11 cellular contexts compared by ENCODE assay signal in genomic region chr7:47572939-47573757, GRCh38. TPM values are rescaled to one million over a fixed set of nuclear protein-coding genes. Genes with fewer than 3 reads are reported as not detected.
DNase-seq lines count a peak whose midpoint lies in the region; ATAC-seq, FAIRE-seq and TF ChIP-seq lines count a peak whose summit lies in the region.
"Had no signal": no experiment of that assay in that cellular context is flagged by ENCODE, and none has a peak within 500 bp of the region (broad histone marks: within the 10 kb centered on the region; RNA-seq: fewer than 3 reads in every experiment).

No MANE protein-coding gene starts in this region.

- TF ChIP-seq EP300 in HepG2 (IDR thresholded peaks at IDR 0.05; ENCODE audit: low read depth in 2 of 2, low read length in 2 of 2) (no peak), HepG2 (CRISPR knock-in tag; IDR thresholded peaks at IDR 0.05; ENCODE audit: borderline replicate concordance) (no peak)

- CTCF ChIA-PET in HepG2 (lab: Yijun Ruan, JAX; ENCODE audit: low intra/inter-chr PET ratio, low total read pairs): no interaction called here

- peak overlapping the region; percentile 80 for H3K27ac Mint-ChIP-seq in astrocyte (ENCODE audit: unreplicated experiment)
- H3K27ac Mint-ChIP-seq in effector memory CD8-positive, alpha-beta T cell: no peak overlapping the region

- FAIRE-seq in astrocyte (lab: Jason Lieb, UNC): no peak
- no peak for FAIRE-seq in HepG2 (lab: Jason Lieb, UNC)
- no peak for FAIRE-seq in small intestine (lab: Jason Lieb, UNC)

- POLR2A ChIA-PET in HepG2 (lab: Yijun Ruan, JAX): no interaction called here

- H4K20me1 ChIP-seq in astrocyte (ENCODE audit: insufficient read depth, low read length) (no peaks in the 10 kb centered on the region), HepG2 (ENCODE audit: insufficient read depth, low read length) (peaks cover 13% of the 10 kb centered on the region)

- whole genome bisulfite sequencing in HepG2 (ENCODE audit: low lambda C conversion rate): 46% methylated on average over 18 of the region's 19 CpGs
- 50 to 77% (median 56%) methylated on average over 19 of the region's 19 CpGs for WGBS in small intestine, 3 donors

- H3K36me3 Mint-ChIP-seq in astrocyte (ENCODE audit: low read depth, unreplicated experiment): peaks cover 3% of the 10 kb centered on the region
- H3K36me3 Mint-ChIP-seq in effector memory CD8-positive, alpha-beta T cell (ENCODE audit: insufficient read depth): no peaks in the 10 kb centered on the region

- intact Hi-C loops in HepG2 (cut with micrococcal nuclease; ENCODE audit: unreplicated experiment): loop anchor here (5.0 kb wide), 1 partner anchor 159 kb away; no protein-coding TSS in a partner anchor

- no peak for TF ChIP-seq RAD21 in HepG2 (CRISPR knock-in tag; IDR thresholded peaks at IDR 0.05)

- H3K9me3 Mint-ChIP-seq in astrocyte (ENCODE audit: unreplicated experiment): peaks cover 2% of the 10 kb centered on the region
- peaks cover 0 to 7% of the 10 kb centered on the region in 2 donors for H3K9me3 Mint-ChIP-seq in effector memory CD8-positive, alpha-beta T cell
- H3K9me3 Mint-ChIP-seq: stimulated activated naive B cell treated with anti-CD40 and anti-IgM and Interleukin-4, amounts not matched to agents 10 μg/mL and 1 μg/mL and 100 μg/mL, for 72 hours had no signal

- no peak overlapping the region for H3K4me3 ChIP-seq in H7 (ENCODE audit: insufficient read depth, low read depth, low read length)
- no peak overlapping the region for H3K4me3 ChIP-seq in astrocyte (ENCODE audit: insufficient read depth, low read depth, low read length)
- H3K4me3 ChIP-seq in HepG2 (replicated peaks in 1 of 3; ENCODE audit: insufficient read depth in 1 of 3, low read depth in 2 of 3, low read length in 3 of 3): peak overlapping the region in 1 of 3 experiments; percentile 65; a peak in 2 of 6 replicates
- no peak overlapping the region for H3K4me3 ChIP-seq in small intestine (ENCODE audit: low read depth in 1 of 2, low read length in 2 of 2)

- H3K4me2 ChIP-seq in astrocyte (ENCODE audit: low read length) (peak overlapping the region; percentile 50), HepG2 (ENCODE audit: low read depth, low read length) (peak overlapping the region; percentile 83)

- peak overlapping the region; percentile 79 for H3K27ac ChIP-seq in astrocyte (ENCODE audit: low read depth, low read length)
- H3K27ac ChIP-seq in HepG2 (ENCODE audit: extremely low read length, insufficient read depth, low read length): peak overlapping the region; percentile 80
- peak overlapping the region in 1 of 2 donors; percentile 81 for H3K27ac ChIP-seq in small intestine (ENCODE audit: low read depth in 1 of 2, low read length in 1 of 2)

- no peaks in the 10 kb centered on the region for H3K27me3 Mint-ChIP-seq in astrocyte (ENCODE audit: low read depth, unreplicated experiment)
- H3K27me3 Mint-ChIP-seq in effector memory CD8-positive, alpha-beta T cell: peaks cover 0 to 8% of the 10 kb centered on the region in 2 donors
- H3K27me3 Mint-ChIP-seq: stimulated activated naive B cell treated with anti-CD40 and anti-IgM and Interleukin-4, amounts not matched to agents 10 μg/mL and 1 μg/mL and 100 μg/mL, for 72 hours had no signal

- H3K4me1 Mint-ChIP-seq in astrocyte (ENCODE audit: low read depth, unreplicated experiment): peaks cover 44% of the 10 kb centered on the region
- H3K4me1 Mint-ChIP-seq in effector memory CD8-positive, alpha-beta T cell (ENCODE audit: low read depth in 2 of 2): no peaks in the 10 kb centered on the region

- no TSS peak for BruUV-seq in HepG2 (replicated peaks; lab: Mats Ljungman, UMichigan)

- H3K27me3 ChIP-seq in H7 (ENCODE audit: control insufficient read depth, insufficient read depth, low read length) (no peaks in the 10 kb centered on the region), astrocyte (ENCODE audit: insufficient read depth, low read length) (no peaks in the 10 kb centered on the region), HepG2 (ENCODE audit: control insufficient read depth in 1 of 2, insufficient read depth in 2 of 2, low read length in 2 of 2) (no peaks in the 10 kb centered on the region), small intestine (ENCODE audit: control insufficient read depth in 2 of 2, insufficient read depth in 2 of 2, low read length in 2 of 2) (no peaks in the 10 kb centered on the region)

- H2AFZ ChIP-seq in astrocyte (ENCODE audit: low read depth, low read length) (no peak overlapping the region), HepG2 (ENCODE audit: low read length) (no peak overlapping the region)

- DNase-seq in H7 (peak; percentile 88), astrocyte (ENCODE audit: low read depth) (no peak), HepG2 (ENCODE audit: low spot score) (peak; percentile 45), small intestine (peak; percentile 51), NCI-H1092 treated with DMSO at 0.1 percent for 48 hours (lab: John Stamatoyannopoulos, UW) (no peak)
- DNase-seq in activated CD4-positive, alpha-beta T cell treated with anti-CD3 and anti-CD28 coated beads, Interleukin-2, amount 50 U/mL, for 48 hours: no peak
- DNase-seq in effector memory CD8-positive, alpha-beta T cell: no peak
- DNase-seq: NCI-H2171 treated with DMSO at 0.1 percent for 48 hours; SIG-M5; stimulated activated naive B cell treated with anti-CD40 and anti-IgM and Interleukin-4, amounts not matched to agents 10 μg/mL and 1 μg/mL and 100 μg/mL, for 72 hours had no signal

- peak overlapping the region; percentile 3 for H3K4me3 Mint-ChIP-seq in astrocyte (ENCODE audit: unreplicated experiment)
- H3K4me3 Mint-ChIP-seq in effector memory CD8-positive, alpha-beta T cell: no peak overlapping the region

- no peak for TF ChIP-seq POLR2A in HepG2 (IDR thresholded peaks at IDR 0.05; ENCODE audit: insufficient read depth in 1 of 2, low read depth in 2 of 2, low read length in 2 of 2)

- peaks cover 68% of the 10 kb centered on the region for H3K4me1 ChIP-seq in astrocyte (ENCODE audit: insufficient read depth, low read length)
- H3K4me1 ChIP-seq in HepG2 (ENCODE audit: insufficient read depth, low read length): peaks cover 84% of the 10 kb centered on the region
- peaks cover 9 to 33% of the 10 kb centered on the region in 2 donors for H3K4me1 ChIP-seq in small intestine (ENCODE audit: control insufficient read depth in 2 of 2, insufficient read depth in 1 of 2, low read depth in 1 of 2, low read length in 1 of 2)

- H3K9ac ChIP-seq in astrocyte (ENCODE audit: low read length) (peak overlapping the region; percentile 54), HepG2 (ENCODE audit: insufficient read depth, low read depth, low read length) (peak overlapping the region; percentile 51)

- TF ChIP-seq CTCF in astrocyte (IDR thresholded peaks at IDR 0.05; ENCODE audit: insufficient read depth, low read depth, low read length) (no peak), HepG2 (CRISPR knock-in tag; IDR thresholded peaks at IDR 0.05) (no peak)

- no peaks in the 10 kb centered on the region for H3K9me3 ChIP-seq in astrocyte (ENCODE audit: insufficient read depth, low read depth, low read length)
- no peaks in the 10 kb centered on the region for H3K9me3 ChIP-seq in HepG2 (ENCODE audit: low read length)
- H3K9me3 ChIP-seq in small intestine (ENCODE audit: control insufficient read depth, low read depth): peaks cover 2% of the 10 kb centered on the region

- in situ Hi-C loops in HepG2 (cut with HindIII; ENCODE audit: extremely low pct_ligation_motif_present, low pct_unique_long_range_greater_than_20kb): no loop called here

- H3K36me3 ChIP-seq in H7 (replicated peaks; ENCODE audit: control insufficient read depth, insufficient read depth, low read length) (no peaks in the 10 kb centered on the region), astrocyte (ENCODE audit: insufficient read depth, low read length) (no peaks in the 10 kb centered on the region), HepG2 (replicated peaks in 1 of 2; ENCODE audit: control insufficient read depth in 1 of 2, insufficient read depth in 2 of 2, low read length in 2 of 2) (peaks cover 6 to 17% of the 10 kb centered on the region in 2 experiments; a peak in 4 of 5 replicates), small intestine (ENCODE audit: control insufficient read depth in 2 of 2, insufficient read depth in 2 of 2, low read length in 2 of 2) (no peaks in the 10 kb centered on the region)

- ATAC-seq in HepG2 (no peak), GM21390 (IDR thresholded peaks at IDR 0.05; ENCODE audit: unreplicated experiment) (no peak)
- ATAC-seq in effector memory CD8-positive, alpha-beta T cell (replicated peaks): no peak
- ATAC-seq: stimulated activated naive B cell treated with anti-CD40 and anti-IgM and Interleukin-4, amounts not matched to agents 10 μg/mL and 1 μg/mL and 100 μg/mL, for 72 hours had no signal

- H3K79me2 ChIP-seq in astrocyte (ENCODE audit: insufficient read depth, low read length): peaks cover 73% of the 10 kb centered on the region
- H3K79me2 ChIP-seq in HepG2 (ENCODE audit: insufficient read depth, low read length): peaks cover 78% of the 10 kb centered on the region

TF ChIP-seq in HepG2, 621 proteins besides CTCF, POLR2A, EP300 and RAD21 (continues in another document):
- no peak for TF ChIP-seq RFX5 (IDR thresholded peaks at IDR 0.05; ENCODE audit: low read depth, low read length)

RNA-seq across cellular contexts. Expression of gene TNS3, which starts 8.8 kb away (rescaled TPM):
- 28.9 and 31.3 TPM in 2 replicates for total RNA-seq in H7 (2014; rRNA removed; shearing (Covaris generic))
- 92.9 and 105 TPM in 2 replicates for total RNA-seq in astrocyte
- 51.3 and 55.7 TPM in 2 replicates for total RNA-seq in HepG2 (2016; rRNA removed; fragmentation: Illumina TruSeq; extraction: Trizol)
- 14.9 and 19.1 TPM in 2 replicates for total RNA-seq in HepG2 (2016; cell fraction: cytosol; rRNA removed; fragmentation: Illumina TruSeq; extraction: Trizol; ENCODE audit: low read depth)
- total RNA-seq in HepG2 (2016; cell fraction: insoluble cytoplasmic fraction; rRNA removed; fragmentation: Illumina TruSeq; extraction: Trizol): 45.5 and 52.6 TPM in 2 replicates
- total RNA-seq in HepG2 (2016; cell fraction: membrane; rRNA removed; fragmentation: Illumina TruSeq; extraction: Trizol): 16.6 and 16.8 TPM in 2 replicates
- 72.4 and 83.0 TPM in 2 replicates for total RNA-seq in HepG2 (2016; cell fraction: nucleus; rRNA removed; fragmentation: Illumina TruSeq; extraction: Trizol)
- 52.9 and 55.1 TPM in 2 replicates for polyA plus RNA-seq in HepG2 (2011; rRNA removed)
- polyA plus RNA-seq in HepG2 (2011; cell fraction: cytosol; rRNA removed): 28.4 and 33.2 TPM in 2 replicates
- polyA plus RNA-seq in HepG2 (2011; cell fraction: nucleus; rRNA removed): 76.4 and 98.4 TPM in 2 replicates
- 48.6 and 60.6 TPM in 2 replicates for polyA plus RNA-seq in HepG2 (2012)
- polyA plus RNA-seq in HepG2 (2016; cell fraction: cytosol; fragmentation: Illumina TruSeq; extraction: Trizol; ENCODE audit: low read depth): 1.6 and 1.9 TPM in 2 replicates
- polyA plus RNA-seq in HepG2 (2016; cell fraction: insoluble cytoplasmic fraction; fragmentation: Illumina TruSeq; extraction: Trizol; ENCODE audit: low read depth): 32.3 and 39.6 TPM in 2 replicates
- 3.7 and 4.3 TPM in 2 replicates for polyA plus RNA-seq in HepG2 (2016; cell fraction: membrane; fragmentation: Illumina TruSeq; extraction: Trizol; ENCODE audit: low read depth)
- polyA plus RNA-seq in HepG2 (2016; cell fraction: nucleus; fragmentation: Illumina TruSeq; extraction: Trizol; ENCODE audit: insufficient read depth, low read depth): 56.5 and 64.9 TPM in 2 replicates
- 29.7 and 302 TPM in 2 replicates for polyA minus RNA-seq in HepG2 (2011; rRNA and poly(A)+ RNA removed; ENCODE audit: low replicate concordance)
- polyA minus RNA-seq in HepG2 (2011; cell fraction: cytosol; rRNA and poly(A)+ RNA removed): 53.8 and 56.5 TPM in 2 replicates
- 139 and 170 TPM in 2 replicates for polyA minus RNA-seq in HepG2 (2011; cell fraction: nucleus; rRNA and poly(A)+ RNA removed)
- polyA plus RNA-seq in small intestine: 10 to 100 TPM; 17.2 to 29.7 (median 24.9) TPM

Comparison
In these comparisons a context has a peak if more than half of its experiments do, and no peak if none do; other contexts are left out.
1. DNase-seq: peak in H7 (single experiment), HepG2 (single experiment) and small intestine (single experiment); none in astrocyte (single experiment), activated CD4-positive, alpha-beta T cell treated with anti-CD3 and anti-CD28 coated beads, Interleukin-2, amount 50 U/mL, for 48 hours (0 of 2), effector memory CD8-positive, alpha-beta T cell (0 of 3) and NCI-H1092 treated with DMSO at 0.1 percent for 48 hours (single experiment).